ENCODE assay signal across 8 cellular contexts in the genomic region with DNA sequence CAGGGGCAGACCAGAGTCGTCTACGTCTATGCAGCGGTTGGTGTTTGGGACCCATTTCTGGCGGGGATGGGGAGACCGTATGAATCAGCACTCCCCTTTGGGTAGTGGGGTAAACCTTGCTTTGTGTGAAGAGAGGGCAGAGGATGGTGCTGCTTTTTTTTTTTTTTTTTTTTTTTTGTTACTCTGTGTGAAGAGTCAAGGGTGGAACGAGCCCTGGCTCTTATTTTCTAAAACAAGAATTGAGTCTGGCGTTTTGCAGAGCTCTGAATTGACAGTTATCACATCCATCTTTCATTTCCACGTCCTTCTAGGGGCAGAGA. TPM values are rescaled to one million over a fixed set of nuclear protein-coding genes. Genes with fewer than 3 reads are reported as not detected.
DNase-seq lines count a peak whose midpoint lies in the region; ATAC-seq and TF ChIP-seq lines count a peak whose summit lies in the region.

No MANE protein-coding gene starts in this region.

- no peak for DNase-seq in activated CD4-positive, alpha-beta T cell treated with anti-CD3 and anti-CD28 coated beads for 36 hours
- DNase-seq in activated CD4-positive, alpha-beta T cell treated with anti-CD3 and anti-CD28 coated beads for 48 hours, result no peak
- DNase-seq in fibroblast of pulmonary artery (ENCODE audit: low read depth) (no peak), COLO668 (lab: John Stamatoyannopoulos, UW; ENCODE audit: unreplicated experiment) (no peak), GOT3 (lab: John Stamatoyannopoulos, UW) (no peak), epidermal melanocyte (ENCODE audit: insufficient read length, low spot score) (no peak)

- peak overlapping the region; percentile 98 for H3K4me3 Mint-ChIP-seq in activated CD4-positive, alpha-beta T cell treated with anti-CD3 and anti-CD28 coated beads for 36 hours

- peak overlapping the region; percentile 89 to 97 (median 91) for H3K9ac ChIP-seq in skeletal muscle tissue (ENCODE audit: low read depth in 1 of 3, low read length in 3 of 3)

- CTCF ChIA-PET in activated CD4-positive, alpha-beta T cell treated with anti-CD3 and anti-CD28 coated beads for 36 hours (lab: Charles Lee), result interaction anchor here (0.6 to 2.1 kb wide), 8 partner anchors 9 to 796 kb away, joined by 3 to 11 read pairs (median 4); no protein-coding TSS in a partner anchor

- H3K4me1 Mint-ChIP-seq in activated CD4-positive, alpha-beta T cell treated with anti-CD3 and anti-CD28 coated beads for 36 hours, result peaks cover 65% of the 10 kb centered on the region

- TF ChIP-seq CTCF in WI38 (IDR thresholded peaks at IDR 0.05; ENCODE audit: low read depth, low read length) (no peak), fibroblast of pulmonary artery (IDR thresholded peaks at IDR 0.05; ENCODE audit: low read length, missing control alignments) (no peak)

- no peaks in the 10 kb centered on the region for H3K27me3 Mint-ChIP-seq in activated CD4-positive, alpha-beta T cell treated with anti-CD3 and anti-CD28 coated beads for 36 hours

- H3K27ac ChIP-seq in skeletal muscle tissue (ENCODE audit: low read depth, low read length), result peak overlapping the region; percentile 95

- peak overlapping the region; percentile 99 for H3K4me3 ChIP-seq in WI38 (ENCODE audit: low read depth, low read length)
- peak overlapping the region; percentile 90 for H3K4me3 ChIP-seq in fibroblast of pulmonary artery (replicated peaks; ENCODE audit: low read depth, low read length)
- peak overlapping the region; percentile 87 to 94 (median 91) for H3K4me3 ChIP-seq in skeletal muscle tissue (ENCODE audit: low read length in 3 of 3)

- peak overlapping the region; percentile 94 for H3K27ac Mint-ChIP-seq in activated CD4-positive, alpha-beta T cell treated with anti-CD3 and anti-CD28 coated beads for 36 hours

- no peaks in the 10 kb centered on the region for H3K9me3 Mint-ChIP-seq in activated CD4-positive, alpha-beta T cell treated with anti-CD3 and anti-CD28 coated beads for 36 hours (ENCODE audit: low read depth)

- peaks cover 7 to 48% (median 30%) of the 10 kb centered on the region in 3 donors for H3K4me1 ChIP-seq in skeletal muscle tissue (ENCODE audit: control insufficient read depth in 3 of 3, insufficient read depth in 3 of 3, low read length in 3 of 3)

- H3K36me3 ChIP-seq in skeletal muscle tissue (ENCODE audit: control insufficient read depth in 3 of 3, insufficient read depth in 3 of 3, low read length in 3 of 3), result no peaks in the 10 kb centered on the region

- no peak for ATAC-seq in activated CD4-positive, alpha-beta T cell treated with anti-CD3 and anti-CD28 coated beads for 36 hours

- intact Hi-C loops in activated CD4-positive, alpha-beta T cell treated with anti-CD3 and anti-CD28 coated beads for 36 hours (cut with DNase I, micrococcal nuclease), result loop anchor here (5.0 to 10.0 kb wide), 6 partner anchors 155 to 565 kb away; partner anchors contain the start of genes OCIAD2 (in 2 of the 2) and OCIAD1 (in 1 of the 2)

- peaks cover 2% of the 10 kb centered on the region for H3K36me3 Mint-ChIP-seq in activated CD4-positive, alpha-beta T cell treated with anti-CD3 and anti-CD28 coated beads for 36 hours (ENCODE audit: low read depth)

- H3K27me3 ChIP-seq in skeletal muscle tissue (ENCODE audit: control insufficient read depth in 3 of 3, insufficient read depth in 3 of 3, low read length in 3 of 3), result no peaks in the 10 kb centered on the region

- no peaks in the 10 kb centered on the region for H3K9me3 ChIP-seq in skeletal muscle tissue (ENCODE audit: control insufficient read depth in 3 of 3, low read length in 3 of 3)

- POLR2A ChIA-PET in activated CD4-positive, alpha-beta T cell treated with anti-CD3 and anti-CD28 coated beads for 36 hours (lab: Charles Lee), result interaction anchor here (0.6 to 0.8 kb wide), 2 partner anchors 9 to 13 kb away, joined by 3 to 4 read pairs; no protein-coding TSS in a partner anchor

RNA-seq across cellular contexts. Expression of gene SLAIN2, which starts 1.2 kb away (rescaled TPM):
- 100 to 1,000 TPM in 1 of 2 experiments, 10 to 100 TPM in 1; 55.7 to 140 TPM for total RNA-seq in activated CD4-positive, alpha-beta T cell treated with anti-CD3 and anti-CD28 coated beads for 36 hours
- 53.8 TPM for total RNA-seq in skeletal muscle tissue
